In the genomic region with DNA sequence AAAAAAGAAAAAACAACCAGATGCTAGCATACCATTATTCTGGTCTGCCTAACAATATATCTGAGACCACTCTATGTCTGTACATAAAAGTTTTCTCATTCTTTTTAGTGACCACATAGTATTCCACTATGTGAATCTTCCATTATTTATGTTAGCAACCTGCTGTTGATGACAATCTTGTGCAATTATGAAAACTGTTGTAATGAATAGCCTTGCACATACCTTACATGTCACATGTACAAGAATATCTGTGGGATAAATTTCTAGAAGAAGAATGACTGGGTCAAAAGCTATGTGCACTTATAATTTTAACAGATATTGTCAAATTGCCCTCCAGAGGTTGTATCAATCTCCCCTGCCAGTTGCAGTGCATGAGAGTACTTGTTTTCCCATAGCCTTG, we compare ENCODE assay signal across 1 cellular context.
TF ChIP-seq lines count a peak whose summit lies in the region.

No MANE protein-coding gene starts in this region.

TF ChIP-seq in GM23338, 12 proteins besides CTCF, POLR2A, EP300 and RAD21 (continued from another document):
- TF ChIP-seq, protein P1, sequence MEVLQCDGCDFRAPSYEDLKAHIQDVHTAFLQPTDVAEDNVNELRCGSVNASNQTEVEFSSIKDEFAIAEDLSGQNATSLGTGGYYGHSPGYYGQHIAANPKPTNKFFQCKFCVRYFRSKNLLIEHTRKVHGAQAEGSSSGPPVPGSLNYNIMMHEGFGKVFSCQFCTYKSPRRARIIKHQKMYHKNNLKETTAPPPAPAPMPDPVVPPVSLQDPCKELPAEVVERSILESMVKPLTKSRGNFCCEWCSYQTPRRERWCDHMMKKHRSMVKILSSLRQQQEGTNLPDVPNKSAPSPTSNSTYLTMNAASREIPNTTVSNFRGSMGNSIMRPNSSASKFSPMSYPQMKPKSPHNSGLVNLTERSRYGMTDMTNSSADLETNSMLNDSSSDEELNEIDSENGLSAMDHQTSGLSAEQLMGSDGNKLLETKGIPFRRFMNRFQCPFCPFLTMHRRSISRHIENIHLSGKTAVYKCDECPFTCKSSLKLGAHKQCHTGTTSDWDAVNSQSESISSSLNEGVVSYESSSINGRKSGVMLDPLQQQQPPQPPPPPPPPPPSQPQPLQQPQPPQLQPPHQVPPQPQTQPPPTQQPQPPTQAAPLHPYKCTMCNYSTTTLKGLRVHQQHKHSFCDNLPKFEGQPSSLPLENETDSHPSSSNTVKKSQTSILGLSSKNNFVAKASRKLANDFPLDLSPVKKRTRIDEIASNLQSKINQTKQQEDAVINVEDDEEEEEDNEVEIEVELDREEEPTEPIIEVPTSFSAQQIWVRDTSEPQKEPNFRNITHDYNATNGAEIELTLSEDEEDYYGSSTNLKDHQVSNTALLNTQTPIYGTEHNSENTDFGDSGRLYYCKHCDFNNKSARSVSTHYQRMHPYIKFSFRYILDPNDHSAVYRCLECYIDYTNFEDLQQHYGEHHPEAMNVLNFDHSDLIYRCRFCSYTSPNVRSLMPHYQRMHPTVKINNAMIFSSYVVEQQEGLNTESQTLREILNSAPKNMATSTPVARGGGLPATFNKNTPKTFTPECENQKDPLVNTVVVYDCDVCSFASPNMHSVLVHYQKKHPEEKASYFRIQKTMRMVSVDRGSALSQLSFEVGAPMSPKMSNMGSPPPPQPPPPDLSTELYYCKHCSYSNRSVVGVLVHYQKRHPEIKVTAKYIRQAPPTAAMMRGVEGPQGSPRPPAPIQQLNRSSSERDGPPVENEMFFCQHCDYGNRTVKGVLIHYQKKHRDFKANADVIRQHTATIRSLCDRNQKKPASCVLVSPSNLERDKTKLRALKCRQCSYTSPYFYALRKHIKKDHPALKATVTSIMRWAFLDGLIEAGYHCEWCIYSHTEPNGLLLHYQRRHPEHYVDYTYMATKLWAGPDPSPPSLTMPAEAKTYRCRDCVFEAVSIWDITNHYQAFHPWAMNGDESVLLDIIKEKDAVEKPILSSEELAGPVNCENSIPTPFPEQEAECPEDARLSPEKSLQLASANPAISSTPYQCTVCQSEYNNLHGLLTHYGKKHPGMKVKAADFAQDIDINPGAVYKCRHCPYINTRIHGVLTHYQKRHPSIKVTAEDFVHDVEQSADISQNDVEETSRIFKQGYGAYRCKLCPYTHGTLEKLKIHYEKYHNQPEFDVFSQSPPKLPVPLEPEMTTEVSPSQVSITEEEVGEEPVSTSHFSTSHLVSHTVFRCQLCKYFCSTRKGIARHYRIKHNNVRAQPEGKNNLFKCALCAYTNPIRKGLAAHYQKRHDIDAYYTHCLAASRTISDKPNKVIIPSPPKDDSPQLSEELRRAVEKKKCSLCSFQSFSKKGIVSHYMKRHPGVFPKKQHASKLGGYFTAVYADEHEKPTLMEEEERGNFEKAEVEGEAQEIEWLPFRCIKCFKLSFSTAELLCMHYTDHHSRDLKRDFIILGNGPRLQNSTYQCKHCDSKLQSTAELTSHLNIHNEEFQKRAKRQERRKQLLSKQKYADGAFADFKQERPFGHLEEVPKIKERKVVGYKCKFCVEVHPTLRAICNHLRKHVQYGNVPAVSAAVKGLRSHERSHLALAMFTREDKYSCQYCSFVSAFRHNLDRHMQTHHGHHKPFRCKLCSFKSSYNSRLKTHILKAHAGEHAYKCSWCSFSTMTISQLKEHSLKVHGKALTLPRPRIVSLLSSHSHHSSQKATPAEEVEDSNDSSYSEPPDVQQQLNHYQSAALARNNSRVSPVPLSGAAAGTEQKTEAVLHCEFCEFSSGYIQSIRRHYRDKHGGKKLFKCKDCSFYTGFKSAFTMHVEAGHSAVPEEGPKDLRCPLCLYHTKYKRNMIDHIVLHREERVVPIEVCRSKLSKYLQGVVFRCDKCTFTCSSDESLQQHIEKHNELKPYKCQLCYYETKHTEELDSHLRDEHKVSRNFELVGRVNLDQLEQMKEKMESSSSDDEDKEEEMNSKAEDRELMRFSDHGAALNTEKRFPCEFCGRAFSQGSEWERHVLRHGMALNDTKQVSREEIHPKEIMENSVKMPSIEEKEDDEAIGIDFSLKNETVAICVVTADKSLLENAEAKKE (CRISPR knock-in tag; IDR thresholded peaks at IDR 0.05) = no peak
- TF ChIP-seq JUNB (IDR thresholded peaks at IDR 0.05; ENCODE audit: unreplicated experiment) (no peak), CREB1 (CRISPR knock-in tag; IDR thresholded peaks at IDR 0.05; ENCODE audit: low read depth) (no peak), EZH2phosphoT487 (IDR thresholded peaks at IDR 0.05; ENCODE audit: unreplicated experiment) (no peak), NANOG (IDR thresholded peaks at IDR 0.05; ENCODE audit: borderline replicate concordance) (no peak)
- TF ChIP-seq, protein P2, sequence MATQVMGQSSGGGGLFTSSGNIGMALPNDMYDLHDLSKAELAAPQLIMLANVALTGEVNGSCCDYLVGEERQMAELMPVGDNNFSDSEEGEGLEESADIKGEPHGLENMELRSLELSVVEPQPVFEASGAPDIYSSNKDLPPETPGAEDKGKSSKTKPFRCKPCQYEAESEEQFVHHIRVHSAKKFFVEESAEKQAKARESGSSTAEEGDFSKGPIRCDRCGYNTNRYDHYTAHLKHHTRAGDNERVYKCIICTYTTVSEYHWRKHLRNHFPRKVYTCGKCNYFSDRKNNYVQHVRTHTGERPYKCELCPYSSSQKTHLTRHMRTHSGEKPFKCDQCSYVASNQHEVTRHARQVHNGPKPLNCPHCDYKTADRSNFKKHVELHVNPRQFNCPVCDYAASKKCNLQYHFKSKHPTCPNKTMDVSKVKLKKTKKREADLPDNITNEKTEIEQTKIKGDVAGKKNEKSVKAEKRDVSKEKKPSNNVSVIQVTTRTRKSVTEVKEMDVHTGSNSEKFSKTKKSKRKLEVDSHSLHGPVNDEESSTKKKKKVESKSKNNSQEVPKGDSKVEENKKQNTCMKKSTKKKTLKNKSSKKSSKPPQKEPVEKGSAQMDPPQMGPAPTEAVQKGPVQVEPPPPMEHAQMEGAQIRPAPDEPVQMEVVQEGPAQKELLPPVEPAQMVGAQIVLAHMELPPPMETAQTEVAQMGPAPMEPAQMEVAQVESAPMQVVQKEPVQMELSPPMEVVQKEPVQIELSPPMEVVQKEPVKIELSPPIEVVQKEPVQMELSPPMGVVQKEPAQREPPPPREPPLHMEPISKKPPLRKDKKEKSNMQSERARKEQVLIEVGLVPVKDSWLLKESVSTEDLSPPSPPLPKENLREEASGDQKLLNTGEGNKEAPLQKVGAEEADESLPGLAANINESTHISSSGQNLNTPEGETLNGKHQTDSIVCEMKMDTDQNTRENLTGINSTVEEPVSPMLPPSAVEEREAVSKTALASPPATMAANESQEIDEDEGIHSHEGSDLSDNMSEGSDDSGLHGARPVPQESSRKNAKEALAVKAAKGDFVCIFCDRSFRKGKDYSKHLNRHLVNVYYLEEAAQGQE (IDR thresholded peaks at IDR 0.05; ENCODE audit: unreplicated experiment) = no peak
